ENCODE assay signal across 1 cellular context in the genomic region with DNA sequence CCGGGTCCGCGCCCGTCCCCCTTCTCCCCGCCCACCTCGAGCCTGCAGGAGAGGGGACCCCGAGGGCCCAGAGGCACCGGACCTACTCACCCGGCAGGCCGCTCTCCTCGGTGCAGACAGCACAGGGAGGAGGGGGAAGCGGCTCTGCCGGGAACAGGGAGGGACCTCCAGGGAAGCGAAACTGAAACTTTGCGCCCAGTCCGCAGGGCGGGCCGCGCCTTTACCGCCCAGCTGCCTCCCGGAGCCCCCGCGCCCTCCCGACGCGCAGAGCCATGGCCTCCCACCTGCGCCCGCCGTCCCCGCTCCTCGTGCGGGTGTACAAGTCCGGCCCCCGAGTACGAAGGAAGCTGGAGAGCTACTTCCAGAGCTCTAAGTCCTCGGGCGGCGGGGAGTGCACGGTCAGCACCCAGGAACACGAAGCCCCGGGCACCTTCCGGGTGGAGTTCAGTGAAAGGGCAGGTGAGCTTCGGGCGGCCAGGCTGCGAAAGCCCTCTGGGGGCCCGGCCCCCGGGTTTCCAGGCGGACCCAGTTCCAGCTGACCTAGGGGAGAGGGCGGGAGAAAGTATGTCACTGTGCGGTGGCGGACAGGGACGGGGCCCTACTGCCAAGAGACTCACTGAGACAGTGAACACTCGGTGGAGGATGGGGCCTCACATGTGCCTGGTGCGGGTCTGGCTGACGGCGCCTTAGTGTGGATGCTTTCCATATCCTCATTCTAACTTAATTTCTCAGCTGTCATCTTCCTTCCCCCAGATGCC.
TF ChIP-seq lines count a peak whose summit lies in the region.

DTX3L (plus strand) TSS at position 184 of the 758 bp plus-strand sequence; CDS start at position 273, 89 bp downstream.
PARP9 (minus strand) TSS at position 146 of the 758 bp plus-strand sequence. CDS start 4,680 bp downstream, outside the sequence.

TF ChIP-seq in K562, 482 proteins besides CTCF, POLR2A, EP300 and RAD21 (continued from another document and continues in another):
- TF ChIP-seq, protein P1, sequence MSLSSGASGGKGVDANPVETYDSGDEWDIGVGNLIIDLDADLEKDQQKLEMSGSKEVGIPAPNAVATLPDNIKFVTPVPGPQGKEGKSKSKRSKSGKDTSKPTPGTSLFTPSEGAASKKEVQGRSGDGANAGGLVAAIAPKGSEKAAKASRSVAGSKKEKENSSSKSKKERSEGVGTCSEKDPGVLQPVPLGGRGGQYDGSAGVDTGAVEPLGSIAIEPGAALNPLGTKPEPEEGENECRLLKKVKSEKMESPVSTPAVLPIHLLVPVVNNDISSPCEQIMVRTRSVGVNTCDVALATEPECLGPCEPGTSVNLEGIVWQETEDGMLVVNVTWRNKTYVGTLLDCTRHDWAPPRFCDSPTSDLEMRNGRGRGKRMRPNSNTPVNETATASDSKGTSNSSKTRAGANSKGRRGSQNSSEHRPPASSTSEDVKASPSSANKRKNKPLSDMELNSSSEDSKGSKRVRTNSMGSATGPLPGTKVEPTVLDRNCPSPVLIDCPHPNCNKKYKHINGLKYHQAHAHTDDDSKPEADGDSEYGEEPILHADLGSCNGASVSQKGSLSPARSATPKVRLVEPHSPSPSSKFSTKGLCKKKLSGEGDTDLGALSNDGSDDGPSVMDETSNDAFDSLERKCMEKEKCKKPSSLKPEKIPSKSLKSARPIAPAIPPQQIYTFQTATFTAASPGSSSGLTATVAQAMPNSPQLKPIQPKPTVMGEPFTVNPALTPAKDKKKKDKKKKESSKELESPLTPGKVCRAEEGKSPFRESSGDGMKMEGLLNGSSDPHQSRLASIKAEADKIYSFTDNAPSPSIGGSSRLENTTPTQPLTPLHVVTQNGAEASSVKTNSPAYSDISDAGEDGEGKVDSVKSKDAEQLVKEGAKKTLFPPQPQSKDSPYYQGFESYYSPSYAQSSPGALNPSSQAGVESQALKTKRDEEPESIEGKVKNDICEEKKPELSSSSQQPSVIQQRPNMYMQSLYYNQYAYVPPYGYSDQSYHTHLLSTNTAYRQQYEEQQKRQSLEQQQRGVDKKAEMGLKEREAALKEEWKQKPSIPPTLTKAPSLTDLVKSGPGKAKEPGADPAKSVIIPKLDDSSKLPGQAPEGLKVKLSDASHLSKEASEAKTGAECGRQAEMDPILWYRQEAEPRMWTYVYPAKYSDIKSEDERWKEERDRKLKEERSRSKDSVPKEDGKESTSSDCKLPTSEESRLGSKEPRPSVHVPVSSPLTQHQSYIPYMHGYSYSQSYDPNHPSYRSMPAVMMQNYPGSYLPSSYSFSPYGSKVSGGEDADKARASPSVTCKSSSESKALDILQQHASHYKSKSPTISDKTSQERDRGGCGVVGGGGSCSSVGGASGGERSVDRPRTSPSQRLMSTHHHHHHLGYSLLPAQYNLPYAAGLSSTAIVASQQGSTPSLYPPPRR (CRISPR knock-in tag; IDR thresholded peaks at IDR 0.05; ENCODE audit: borderline replicate concordance), result no peak
- TF ChIP-seq, protein P2, sequence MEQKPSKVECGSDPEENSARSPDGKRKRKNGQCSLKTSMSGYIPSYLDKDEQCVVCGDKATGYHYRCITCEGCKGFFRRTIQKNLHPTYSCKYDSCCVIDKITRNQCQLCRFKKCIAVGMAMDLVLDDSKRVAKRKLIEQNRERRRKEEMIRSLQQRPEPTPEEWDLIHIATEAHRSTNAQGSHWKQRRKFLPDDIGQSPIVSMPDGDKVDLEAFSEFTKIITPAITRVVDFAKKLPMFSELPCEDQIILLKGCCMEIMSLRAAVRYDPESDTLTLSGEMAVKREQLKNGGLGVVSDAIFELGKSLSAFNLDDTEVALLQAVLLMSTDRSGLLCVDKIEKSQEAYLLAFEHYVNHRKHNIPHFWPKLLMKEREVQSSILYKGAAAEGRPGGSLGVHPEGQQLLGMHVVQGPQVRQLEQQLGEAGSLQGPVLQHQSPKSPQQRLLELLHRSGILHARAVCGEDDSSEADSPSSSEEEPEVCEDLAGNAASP (IDR thresholded peaks at IDR 0.05), result no peak
- TF ChIP-seq, protein P3, sequence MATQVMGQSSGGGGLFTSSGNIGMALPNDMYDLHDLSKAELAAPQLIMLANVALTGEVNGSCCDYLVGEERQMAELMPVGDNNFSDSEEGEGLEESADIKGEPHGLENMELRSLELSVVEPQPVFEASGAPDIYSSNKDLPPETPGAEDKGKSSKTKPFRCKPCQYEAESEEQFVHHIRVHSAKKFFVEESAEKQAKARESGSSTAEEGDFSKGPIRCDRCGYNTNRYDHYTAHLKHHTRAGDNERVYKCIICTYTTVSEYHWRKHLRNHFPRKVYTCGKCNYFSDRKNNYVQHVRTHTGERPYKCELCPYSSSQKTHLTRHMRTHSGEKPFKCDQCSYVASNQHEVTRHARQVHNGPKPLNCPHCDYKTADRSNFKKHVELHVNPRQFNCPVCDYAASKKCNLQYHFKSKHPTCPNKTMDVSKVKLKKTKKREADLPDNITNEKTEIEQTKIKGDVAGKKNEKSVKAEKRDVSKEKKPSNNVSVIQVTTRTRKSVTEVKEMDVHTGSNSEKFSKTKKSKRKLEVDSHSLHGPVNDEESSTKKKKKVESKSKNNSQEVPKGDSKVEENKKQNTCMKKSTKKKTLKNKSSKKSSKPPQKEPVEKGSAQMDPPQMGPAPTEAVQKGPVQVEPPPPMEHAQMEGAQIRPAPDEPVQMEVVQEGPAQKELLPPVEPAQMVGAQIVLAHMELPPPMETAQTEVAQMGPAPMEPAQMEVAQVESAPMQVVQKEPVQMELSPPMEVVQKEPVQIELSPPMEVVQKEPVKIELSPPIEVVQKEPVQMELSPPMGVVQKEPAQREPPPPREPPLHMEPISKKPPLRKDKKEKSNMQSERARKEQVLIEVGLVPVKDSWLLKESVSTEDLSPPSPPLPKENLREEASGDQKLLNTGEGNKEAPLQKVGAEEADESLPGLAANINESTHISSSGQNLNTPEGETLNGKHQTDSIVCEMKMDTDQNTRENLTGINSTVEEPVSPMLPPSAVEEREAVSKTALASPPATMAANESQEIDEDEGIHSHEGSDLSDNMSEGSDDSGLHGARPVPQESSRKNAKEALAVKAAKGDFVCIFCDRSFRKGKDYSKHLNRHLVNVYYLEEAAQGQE (CRISPR knock-in tag; IDR thresholded peaks at IDR 0.05; ENCODE audit: low read depth), result peak; percentile 49; the same call in 1 of the 2 replicates
- TF ChIP-seq ETV5 (CRISPR knock-in tag; IDR thresholded peaks at IDR 0.05; ENCODE audit: low read depth) (0 out of 2 replicates have a peak, but pooled peaks have one; percentile 33), SREBF1 (IDR thresholded peaks at IDR 0.05; ENCODE audit: borderline replicate concordance, low read depth, low read length) (no peak), C11orf30 (IDR thresholded peaks at IDR 0.05; ENCODE audit: low read depth) (peak; percentile 23; the same call in 1 of the 2 replicates), RBM15 (IDR thresholded peaks at IDR 0.05; ENCODE audit: insufficient read depth, low read length) (no peak), CREB3L1 (IDR thresholded peaks at IDR 0.05; ENCODE audit: borderline replicate concordance, low read depth) (no peak; the same call in 1 of the 2 replicates), ZNF140 (CRISPR knock-in tag; IDR thresholded peaks at IDR 0.05) (no peak), ZFX (CRISPR knock-in tag; IDR thresholded peaks at IDR 0.05) (peak; percentile 80), NR3C1 (CRISPR knock-in tag; IDR thresholded peaks at IDR 0.05) (no peak), ZNF589 (CRISPR knock-in tag; IDR thresholded peaks at IDR 0.05; ENCODE audit: low read depth) (0 out of 2 replicates have a peak, but pooled peaks have one; percentile 41), RBBP5 (IDR thresholded peaks at IDR 0.05; ENCODE audit: borderline replicate concordance, insufficient read depth, low read length, poor library complexity, severe bottlenecking) (peak; percentile 83), TAF1 (IDR thresholded peaks at IDR 0.05; ENCODE audit: control insufficient read depth, extremely low read depth, insufficient read depth, low read length, severe bottlenecking) (peak; percentile 52)
- TF ChIP-seq, protein P4, sequence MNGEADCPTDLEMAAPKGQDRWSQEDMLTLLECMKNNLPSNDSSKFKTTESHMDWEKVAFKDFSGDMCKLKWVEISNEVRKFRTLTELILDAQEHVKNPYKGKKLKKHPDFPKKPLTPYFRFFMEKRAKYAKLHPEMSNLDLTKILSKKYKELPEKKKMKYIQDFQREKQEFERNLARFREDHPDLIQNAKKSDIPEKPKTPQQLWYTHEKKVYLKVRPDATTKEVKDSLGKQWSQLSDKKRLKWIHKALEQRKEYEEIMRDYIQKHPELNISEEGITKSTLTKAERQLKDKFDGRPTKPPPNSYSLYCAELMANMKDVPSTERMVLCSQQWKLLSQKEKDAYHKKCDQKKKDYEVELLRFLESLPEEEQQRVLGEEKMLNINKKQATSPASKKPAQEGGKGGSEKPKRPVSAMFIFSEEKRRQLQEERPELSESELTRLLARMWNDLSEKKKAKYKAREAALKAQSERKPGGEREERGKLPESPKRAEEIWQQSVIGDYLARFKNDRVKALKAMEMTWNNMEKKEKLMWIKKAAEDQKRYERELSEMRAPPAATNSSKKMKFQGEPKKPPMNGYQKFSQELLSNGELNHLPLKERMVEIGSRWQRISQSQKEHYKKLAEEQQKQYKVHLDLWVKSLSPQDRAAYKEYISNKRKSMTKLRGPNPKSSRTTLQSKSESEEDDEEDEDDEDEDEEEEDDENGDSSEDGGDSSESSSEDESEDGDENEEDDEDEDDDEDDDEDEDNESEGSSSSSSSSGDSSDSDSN (IDR thresholded peaks at IDR 0.05; ENCODE audit: borderline replicate concordance in 1 of 2, low read depth in 2 of 2, low read length in 2 of 2), result peak; percentile 66 to 74; a peak in 2 of 4 replicates
- TF ChIP-seq, protein P5, sequence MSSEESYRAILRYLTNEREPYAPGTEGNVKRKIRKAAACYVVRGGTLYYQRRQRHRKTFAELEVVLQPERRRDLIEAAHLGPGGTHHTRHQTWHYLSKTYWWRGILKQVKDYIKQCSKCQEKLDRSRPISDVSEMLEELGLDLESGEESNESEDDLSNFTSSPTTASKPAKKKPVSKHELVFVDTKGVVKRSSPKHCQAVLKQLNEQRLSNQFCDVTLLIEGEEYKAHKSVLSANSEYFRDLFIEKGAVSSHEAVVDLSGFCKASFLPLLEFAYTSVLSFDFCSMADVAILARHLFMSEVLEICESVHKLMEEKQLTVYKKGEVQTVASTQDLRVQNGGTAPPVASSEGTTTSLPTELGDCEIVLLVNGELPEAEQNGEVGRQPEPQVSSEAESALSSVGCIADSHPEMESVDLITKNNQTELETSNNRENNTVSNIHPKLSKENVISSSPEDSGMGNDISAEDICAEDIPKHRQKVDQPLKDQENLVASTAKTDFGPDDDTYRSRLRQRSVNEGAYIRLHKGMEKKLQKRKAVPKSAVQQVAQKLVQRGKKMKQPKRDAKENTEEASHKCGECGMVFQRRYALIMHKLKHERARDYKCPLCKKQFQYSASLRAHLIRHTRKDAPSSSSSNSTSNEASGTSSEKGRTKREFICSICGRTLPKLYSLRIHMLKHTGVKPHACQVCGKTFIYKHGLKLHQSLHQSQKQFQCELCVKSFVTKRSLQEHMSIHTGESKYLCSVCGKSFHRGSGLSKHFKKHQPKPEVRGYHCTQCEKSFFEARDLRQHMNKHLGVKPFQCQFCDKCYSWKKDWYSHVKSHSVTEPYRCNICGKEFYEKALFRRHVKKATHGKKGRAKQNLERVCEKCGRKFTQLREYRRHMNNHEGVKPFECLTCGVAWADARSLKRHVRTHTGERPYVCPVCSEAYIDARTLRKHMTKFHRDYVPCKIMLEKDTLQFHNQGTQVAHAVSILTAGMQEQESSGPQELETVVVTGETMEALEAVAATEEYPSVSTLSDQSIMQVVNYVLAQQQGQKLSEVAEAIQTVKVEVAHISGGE (CRISPR knock-in tag; IDR thresholded peaks at IDR 0.05), result peak in 1 of 3 experiments; percentile 69; a peak in 2 of 6 replicates
- TF ChIP-seq, protein P6, sequence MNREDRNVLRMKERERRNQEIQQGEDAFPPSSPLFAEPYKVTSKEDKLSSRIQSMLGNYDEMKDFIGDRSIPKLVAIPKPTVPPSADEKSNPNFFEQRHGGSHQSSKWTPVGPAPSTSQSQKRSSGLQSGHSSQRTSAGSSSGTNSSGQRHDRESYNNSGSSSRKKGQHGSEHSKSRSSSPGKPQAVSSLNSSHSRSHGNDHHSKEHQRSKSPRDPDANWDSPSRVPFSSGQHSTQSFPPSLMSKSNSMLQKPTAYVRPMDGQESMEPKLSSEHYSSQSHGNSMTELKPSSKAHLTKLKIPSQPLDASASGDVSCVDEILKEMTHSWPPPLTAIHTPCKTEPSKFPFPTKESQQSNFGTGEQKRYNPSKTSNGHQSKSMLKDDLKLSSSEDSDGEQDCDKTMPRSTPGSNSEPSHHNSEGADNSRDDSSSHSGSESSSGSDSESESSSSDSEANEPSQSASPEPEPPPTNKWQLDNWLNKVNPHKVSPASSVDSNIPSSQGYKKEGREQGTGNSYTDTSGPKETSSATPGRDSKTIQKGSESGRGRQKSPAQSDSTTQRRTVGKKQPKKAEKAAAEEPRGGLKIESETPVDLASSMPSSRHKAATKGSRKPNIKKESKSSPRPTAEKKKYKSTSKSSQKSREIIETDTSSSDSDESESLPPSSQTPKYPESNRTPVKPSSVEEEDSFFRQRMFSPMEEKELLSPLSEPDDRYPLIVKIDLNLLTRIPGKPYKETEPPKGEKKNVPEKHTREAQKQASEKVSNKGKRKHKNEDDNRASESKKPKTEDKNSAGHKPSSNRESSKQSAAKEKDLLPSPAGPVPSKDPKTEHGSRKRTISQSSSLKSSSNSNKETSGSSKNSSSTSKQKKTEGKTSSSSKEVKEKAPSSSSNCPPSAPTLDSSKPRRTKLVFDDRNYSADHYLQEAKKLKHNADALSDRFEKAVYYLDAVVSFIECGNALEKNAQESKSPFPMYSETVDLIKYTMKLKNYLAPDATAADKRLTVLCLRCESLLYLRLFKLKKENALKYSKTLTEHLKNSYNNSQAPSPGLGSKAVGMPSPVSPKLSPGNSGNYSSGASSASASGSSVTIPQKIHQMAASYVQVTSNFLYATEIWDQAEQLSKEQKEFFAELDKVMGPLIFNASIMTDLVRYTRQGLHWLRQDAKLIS (CRISPR knock-in tag; IDR thresholded peaks at IDR 0.05), result 0 out of 2 replicates have a peak, but pooled peaks have one; percentile 44
- TF ChIP-seq, protein P7, sequence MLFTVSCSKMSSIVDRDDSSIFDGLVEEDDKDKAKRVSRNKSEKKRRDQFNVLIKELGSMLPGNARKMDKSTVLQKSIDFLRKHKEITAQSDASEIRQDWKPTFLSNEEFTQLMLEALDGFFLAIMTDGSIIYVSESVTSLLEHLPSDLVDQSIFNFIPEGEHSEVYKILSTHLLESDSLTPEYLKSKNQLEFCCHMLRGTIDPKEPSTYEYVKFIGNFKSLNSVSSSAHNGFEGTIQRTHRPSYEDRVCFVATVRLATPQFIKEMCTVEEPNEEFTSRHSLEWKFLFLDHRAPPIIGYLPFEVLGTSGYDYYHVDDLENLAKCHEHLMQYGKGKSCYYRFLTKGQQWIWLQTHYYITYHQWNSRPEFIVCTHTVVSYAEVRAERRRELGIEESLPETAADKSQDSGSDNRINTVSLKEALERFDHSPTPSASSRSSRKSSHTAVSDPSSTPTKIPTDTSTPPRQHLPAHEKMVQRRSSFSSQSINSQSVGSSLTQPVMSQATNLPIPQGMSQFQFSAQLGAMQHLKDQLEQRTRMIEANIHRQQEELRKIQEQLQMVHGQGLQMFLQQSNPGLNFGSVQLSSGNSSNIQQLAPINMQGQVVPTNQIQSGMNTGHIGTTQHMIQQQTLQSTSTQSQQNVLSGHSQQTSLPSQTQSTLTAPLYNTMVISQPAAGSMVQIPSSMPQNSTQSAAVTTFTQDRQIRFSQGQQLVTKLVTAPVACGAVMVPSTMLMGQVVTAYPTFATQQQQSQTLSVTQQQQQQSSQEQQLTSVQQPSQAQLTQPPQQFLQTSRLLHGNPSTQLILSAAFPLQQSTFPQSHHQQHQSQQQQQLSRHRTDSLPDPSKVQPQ (CRISPR knock-in tag; IDR thresholded peaks at IDR 0.05; ENCODE audit: borderline replicate concordance), result no peak
